ENCODE assay signal across 11 cellular contexts in the genomic region with DNA sequence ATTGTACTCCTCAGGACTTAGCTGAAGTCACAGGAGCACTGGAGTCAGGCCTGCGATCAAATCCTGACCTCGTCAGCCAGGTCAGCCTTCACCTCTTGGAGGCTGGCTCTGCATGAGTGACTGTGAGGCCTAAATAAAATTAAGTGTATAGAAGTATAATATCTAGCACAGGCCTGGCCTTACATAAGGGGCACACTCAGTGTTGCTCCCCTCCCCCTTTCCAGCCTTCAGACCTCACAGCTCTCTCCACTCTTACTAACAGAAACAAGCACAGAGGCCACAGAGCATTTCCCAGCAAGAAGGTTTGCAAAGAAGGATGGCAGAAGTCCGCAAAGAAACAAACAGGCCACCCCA.
A peak's percentile ranks its signal among the peaks of the same experiment; 100 is the strongest.
DNase-seq lines count a peak whose midpoint lies in the region; ATAC-seq and TF ChIP-seq lines count a peak whose summit lies in the region.
"Had no signal": no experiment of that assay in that cellular context is flagged by ENCODE, and none has a peak within 500 bp of the region (broad histone marks: within the 10 kb centered on the region; RNA-seq: fewer than 3 reads in every experiment).

No MANE protein-coding gene starts in this region.

- no peak for DNase-seq in central memory CD8-positive, alpha-beta T cell (ENCODE audit: low spot score in 2 of 2)
- DNase-seq in spleen (no peak), mesothelial cell of epicardium (ENCODE audit: low spot score in 2 of 2, unreplicated experiment in 2 of 2) (no peak)
- no peak for DNase-seq in stimulated activated CD4-positive, alpha-beta T cell treated with anti-CD3 and anti-CD28 coated beads, Interleukin-4, amount 100 ng/mL, for 24 hours
- DNase-seq: DND-41, NCI-H1694 treated with DMSO at 0.1 percent for 48 hours, ovary had no signal

- H3K27ac Mint-ChIP-seq in central memory CD8-positive, alpha-beta T cell (ENCODE audit: low read depth), result peak overlapping the region; percentile 97
- no peak overlapping the region for H3K27ac Mint-ChIP-seq in mesothelial cell of epicardium

- peaks cover 0 to 9% (median 0%) of the 10 kb centered on the region in 6 donors for H3K36me3 ChIP-seq in spleen
- H3K36me3 ChIP-seq: ovary had no signal

- no peaks in the 10 kb centered on the region for H3K27me3 Mint-ChIP-seq in central memory CD8-positive, alpha-beta T cell
- H3K27me3 Mint-ChIP-seq in mesothelial cell of epicardium (ENCODE audit: low read depth), result no peaks in the 10 kb centered on the region

- TF ChIP-seq CTCF in spleen (IDR thresholded peaks at IDR 0.05 in 8 of 11, conservative IDR thresholded peaks at IDR 0.05 in 3 of 11) (peak in 1 of 11 experiments; percentile 5), mesothelial cell of epicardium (IDR thresholded peaks at IDR 0.05; ENCODE audit: unreplicated experiment) (no peak)

- no peaks in the 10 kb centered on the region for H3K9me3 ChIP-seq in spleen
- H3K9me3 ChIP-seq: ovary had no signal

- ATAC-seq in GM18502 (IDR thresholded peaks at IDR 0.05; ENCODE audit: poor library complexity, unreplicated experiment), result peak; percentile 14
- ATAC-seq in HG03521 (IDR thresholded peaks at IDR 0.05; ENCODE audit: unreplicated experiment), result peak; percentile 8
- peak; percentile 6 for ATAC-seq in central memory CD8-positive, alpha-beta T cell (replicated peaks; ENCODE audit: extremely low read depth, poor library complexity, severe bottlenecking)
- ATAC-seq in GM18505 (IDR thresholded peaks at IDR 0.05; ENCODE audit: unreplicated experiment), result no peak

- peaks cover 88% of the 10 kb centered on the region for H3K4me1 Mint-ChIP-seq in central memory CD8-positive, alpha-beta T cell
- peaks cover 16% of the 10 kb centered on the region for H3K4me1 Mint-ChIP-seq in mesothelial cell of epicardium

- WGBS in spleen, 5 donors, result 59 to 78% (median 63%) methylated on average over 3 of the region's 3 CpGs

- intact Hi-C loops in spleen (cut with DNase I; ENCODE audit: low total_unique reads), result no loop called here

- H3K27ac ChIP-seq in spleen, result peak overlapping the region; percentile 66 to 97 (median 86)
- H3K27ac ChIP-seq: ovary, VCaP had no signal

- no peaks in the 10 kb centered on the region for H3K27me3 ChIP-seq in spleen (replicated peaks in 1 of 7)
- H3K27me3 ChIP-seq: ovary had no signal

- H3K4me1 ChIP-seq in spleen, result peaks cover 18 to 83% (median 61%) of the 10 kb centered on the region in 6 donors

- H3K4me3 ChIP-seq in spleen, result peak overlapping the region in 2 of 8 donors; percentile 4 to 55
- H3K4me3 ChIP-seq: ovary had no signal

- TF ChIP-seq POLR2A in spleen (IDR thresholded peaks at IDR 0.05) (no peak), GM18505 (IDR thresholded peaks at IDR 0.05; ENCODE audit: borderline replicate concordance, extremely low read depth, insufficient read depth, insufficient read length) (no peak)

- peaks cover 11% of the 10 kb centered on the region for H3K36me3 Mint-ChIP-seq in central memory CD8-positive, alpha-beta T cell (ENCODE audit: insufficient read depth)
- H3K36me3 Mint-ChIP-seq in mesothelial cell of epicardium, result peaks cover 4% of the 10 kb centered on the region

- H3K9me3 Mint-ChIP-seq in central memory CD8-positive, alpha-beta T cell, result no peaks in the 10 kb centered on the region
- no peaks in the 10 kb centered on the region for H3K9me3 Mint-ChIP-seq in mesothelial cell of epicardium

- peak overlapping the region; percentile 79 for H3K4me3 Mint-ChIP-seq in central memory CD8-positive, alpha-beta T cell
- no peak overlapping the region for H3K4me3 Mint-ChIP-seq in mesothelial cell of epicardium
